In genomic region chr2:96391153-96391827, GRCh38 we compare ENCODE assay signal across 20 cellular contexts. TPM values are rescaled to one million over a fixed set of nuclear protein-coding genes. Genes with fewer than 3 reads are reported as not detected.
A peak's percentile ranks its signal among the peaks of the same experiment; 100 is the strongest.
DNase-seq lines count a peak whose midpoint lies in the region; ATAC-seq and TF ChIP-seq lines count a peak whose summit lies in the region.
"Had no signal": no experiment of that assay in that cellular context is flagged by ENCODE, and none has a peak within 500 bp of the region (broad histone marks: within the 10 kb centered on the region; RNA-seq: fewer than 3 reads in every experiment).

No MANE protein-coding gene starts in this region.

- CTCF ChIA-PET in Panc1 (lab: Charles Lee): interaction anchor here (0.7 kb wide), 1 partner anchor 25 kb away, joined by 3 read pairs; no protein-coding TSS in a partner anchor

- intact Hi-C loops in Panc1 (cut with micrococcal nuclease; ENCODE audit: unreplicated experiment) (no loop called here), sciatic nerve (cut with DNase I) (no loop called here)
- intact Hi-C loops in dendritic cell treated with granulocyte-macrophage colony-stimulating factor and Interleukin-4, amounts not matched to agents 40 ng/mL and 50 ng/mL, for 4 days (cut with micrococcal nuclease): loop anchor here (10.0 kb wide), 1 partner anchor 56 kb away; the partner anchor contains the start of gene NCAPH

- no peaks in the 10 kb centered on the region for H3K27me3 ChIP-seq in Panc1 (ENCODE audit: control insufficient read depth, insufficient read depth, low read length)
- H3K27me3 ChIP-seq: BE2C had no signal

- no peak overlapping the region for H3K4me3 ChIP-seq in Panc1 (ENCODE audit: low read depth in 2 of 2, low read length in 2 of 2)
- H3K4me3 ChIP-seq: HAP-1, PC-9, SK-N-MC had no signal

- no peak overlapping the region for H3K4me3 Mint-ChIP-seq in dendritic cell treated with granulocyte-macrophage colony-stimulating factor and Interleukin-4, amounts not matched to agents 40 ng/mL and 50 ng/mL, for 4 days
- H3K4me3 Mint-ChIP-seq: CD4-positive, alpha-beta T cell had no signal

- peak; percentile 52 for DNase-seq in NCI-H748 (lab: John Stamatoyannopoulos, UW; ENCODE audit: unreplicated experiment)
- DNase-seq in NCI-H748 treated with DMSO at 0.1 percent for 48 hours (lab: John Stamatoyannopoulos, UW): no peak
- DNase-seq in Panc1 (ENCODE audit: low read depth, low spot score): no peak
- peak; percentile 27 for DNase-seq in sciatic nerve (ENCODE audit: low spot score)
- no peak for DNase-seq in stimulated activated CD4-positive, alpha-beta T cell treated with anti-CD3 and anti-CD28 coated beads, Interleukin-4, amount 100 ng/mL, for 1 hour
- DNase-seq: 8988T; BE2C; CD4-positive, alpha-beta T cell; DMS79 treated with DMSO at 0.1 percent for 48 hours; NCI-H1694 treated with DMSO at 0.1 percent for 48 hours; NCI-H2107; NCI-H226; NCI-H524 treated with DMSO at 0.1 percent for 48 hours; PC-9 had no signal

- H3K4me1 ChIP-seq in Panc1 (ENCODE audit: control insufficient read depth, insufficient read depth, low read length): peaks cover 5% of the 10 kb centered on the region; the same call in 1 of the 2 replicates
- H3K4me1 ChIP-seq: BE2C, HAP-1 had no signal

- peaks cover 6% of the 10 kb centered on the region for H3K9me3 Mint-ChIP-seq in dendritic cell treated with granulocyte-macrophage colony-stimulating factor and Interleukin-4, amounts not matched to agents 40 ng/mL and 50 ng/mL, for 4 days
- H3K9me3 Mint-ChIP-seq: CD4-positive, alpha-beta T cell had no signal

- POLR2A ChIA-PET in Panc1 (lab: Charles Lee): no interaction called here

- in situ Hi-C loops in Panc1 (cut with HindIII; ENCODE audit: low pct_unique_long_range_greater_than_20kb, low sequenced_read_pairs): no loop called here

- H3K4me1 Mint-ChIP-seq in dendritic cell treated with granulocyte-macrophage colony-stimulating factor and Interleukin-4, amounts not matched to agents 40 ng/mL and 50 ng/mL, for 4 days (ENCODE audit: low read depth): peaks cover 32% of the 10 kb centered on the region

- H3K9me3 ChIP-seq in Panc1 (ENCODE audit: control insufficient read depth, insufficient read depth, low read depth, low read length): no peaks in the 10 kb centered on the region
- H3K9me3 ChIP-seq: BE2C, HAP-1 had no signal

- BruUV-seq in Panc1 (replicated peaks; lab: Mats Ljungman, UMichigan): no TSS peak

- ATAC-seq in Panc1: 0 out of 2 replicates have a peak, but pooled peaks have one; percentile 26
- ATAC-seq in sciatic nerve: no peak
- no peak for ATAC-seq in HG02610 (IDR thresholded peaks at IDR 0.05; ENCODE audit: unreplicated experiment)
- ATAC-seq in HG03139 (IDR thresholded peaks at IDR 0.05; ENCODE audit: unreplicated experiment): no peak

- no peaks in the 10 kb centered on the region for H3K36me3 ChIP-seq in Panc1 (ENCODE audit: control insufficient read depth, insufficient read depth, low read length)
- H3K36me3 ChIP-seq: BE2C, HAP-1 had no signal

- TF ChIP-seq CTCF in Panc1 (IDR thresholded peaks at IDR 0.05): no peak

- peak overlapping the region; percentile 52 for H3K27ac Mint-ChIP-seq in dendritic cell treated with granulocyte-macrophage colony-stimulating factor and Interleukin-4, amounts not matched to agents 40 ng/mL and 50 ng/mL, for 4 days
- H3K27ac Mint-ChIP-seq: CD4-positive, alpha-beta T cell had no signal

- no peaks in the 10 kb centered on the region for H3K27me3 Mint-ChIP-seq in dendritic cell treated with granulocyte-macrophage colony-stimulating factor and Interleukin-4, amounts not matched to agents 40 ng/mL and 50 ng/mL, for 4 days
- H3K27me3 Mint-ChIP-seq: CD4-positive, alpha-beta T cell had no signal

- H3K36me3 Mint-ChIP-seq in dendritic cell treated with granulocyte-macrophage colony-stimulating factor and Interleukin-4, amounts not matched to agents 40 ng/mL and 50 ng/mL, for 4 days (ENCODE audit: low read depth): no peaks in the 10 kb centered on the region

- no peak overlapping the region for H3K27ac ChIP-seq in Panc1 (ENCODE audit: low read length)
- H3K27ac ChIP-seq: HL-60, PC-9, SK-N-MC had no signal

RNA-seq across cellular contexts. Expression of gene NCAPH, which starts 55.7 kb away (rescaled TPM):
- total RNA-seq in Panc1 (2021; ENCODE audit: unreplicated experiment) (55.6 TPM), sciatic nerve (0.98 TPM)
- polyA plus RNA-seq in Panc1 (2012; ENCODE audit: insufficient read length): 20.5 TPM

Comparison
In these comparisons a context has a peak if more than half of its experiments do, and no peak if none do; other contexts are left out.
1. DNase-seq: peak in NCI-H748 (single experiment) and sciatic nerve (single experiment); none in NCI-H748 treated with DMSO at 0.1 percent for 48 hours (single experiment), Panc1 (single experiment) and stimulated activated CD4-positive, alpha-beta T cell treated with anti-CD3 and anti-CD28 coated beads, Interleukin-4, amount 100 ng/mL, for 1 hour (single experiment).
2. RNA of gene NCAPH, which starts 55.7 kb away (total RNA-seq): 55.6 TPM in Panc1 (single experiment); 0.98 TPM in sciatic nerve (single experiment); every median in the first group is over 10 times any median in the second.